Comparison of ENCODE assay signal across 20 cellular contexts in the genomic region with DNA sequence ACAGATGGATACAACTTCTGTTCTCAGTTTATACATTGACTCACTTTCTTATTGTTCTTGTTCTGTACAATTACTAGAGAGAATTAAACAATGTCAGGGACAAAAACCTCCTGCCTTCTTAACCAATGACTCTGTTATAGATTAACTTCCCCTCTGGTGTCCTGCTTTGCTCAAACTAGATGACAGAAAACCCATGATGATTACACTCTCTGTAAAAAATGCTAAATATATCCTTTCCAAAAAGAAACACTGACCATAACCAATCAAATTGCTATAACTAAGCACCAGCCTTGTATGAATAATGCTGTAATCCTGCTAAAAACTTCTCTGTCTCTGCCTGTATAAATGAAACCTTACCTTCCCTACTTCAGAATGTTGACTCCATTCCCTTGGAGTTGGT. TPM values are rescaled to one million over a fixed set of nuclear protein-coding genes. Genes with fewer than 3 reads are reported as not detected.
DNase-seq lines count a peak whose midpoint lies in the region; ATAC-seq, FAIRE-seq and TF ChIP-seq lines count a peak whose summit lies in the region.
"Had no signal": no experiment of that assay in that cellular context is flagged by ENCODE, and none has a peak within 500 bp of the region (broad histone marks: within the 10 kb centered on the region; RNA-seq: fewer than 3 reads in every experiment).

No MANE protein-coding gene starts in this region.

- no peaks in the 10 kb centered on the region for H3K9me3 Mint-ChIP-seq in Caco-2 (ENCODE audit: unreplicated experiment)

- CTCF ChIA-PET in Caco-2 (lab: Charles Lee), result no interaction called here

- H3K27ac ChIP-seq in pancreas, result no peak overlapping the region
- H3K27ac ChIP-seq: SK-N-MC had no signal

- intact Hi-C loops in pancreas (cut with DNase I) (no loop called here), Caco-2 (cut with micrococcal nuclease; ENCODE audit: unreplicated experiment) (no loop called here)

- FAIRE-seq in RCC 7860 (lab: Jason Lieb, UNC) (no peak), pancreas (lab: Jason Lieb, UNC) (peak; percentile 26)
- FAIRE-seq: A204.1, D721Med, HepG2 had no signal

- H3K36me3 ChIP-seq in pancreas (no peaks in the 10 kb centered on the region), Caco-2 (ENCODE audit: control insufficient read depth, insufficient read depth, low read length) (no peaks in the 10 kb centered on the region)
- H3K36me3 ChIP-seq: MG63 had no signal

- H3K4me1 Mint-ChIP-seq in Caco-2 (ENCODE audit: low read depth, unreplicated experiment), result no peaks in the 10 kb centered on the region
- H3K4me1 Mint-ChIP-seq: CD4-positive, CD25-positive, alpha-beta regulatory T cell had no signal

- no peaks in the 10 kb centered on the region for H3K27me3 Mint-ChIP-seq in Caco-2 (ENCODE audit: insufficient read depth, unreplicated experiment)
- H3K27me3 Mint-ChIP-seq: CD4-positive, CD25-positive, alpha-beta regulatory T cell had no signal

- DNase-seq in AG20443 (ENCODE audit: low spot score) (peak; percentile 21), RCC 7860 (ENCODE audit: low spot score) (peak; percentile 5), fibroblast of peridontal ligament (ENCODE audit: extremely low read depth) (peak; percentile 75), pancreas (no peak), omental fat pad (ENCODE audit: low spot score) (no peak), Caco-2 (no peak), NCI-H1694 treated with DMSO at 0.1 percent for 48 hours (lab: John Stamatoyannopoulos, UW) (no peak), A172 (ENCODE audit: low spot score) (no peak)
- DNase-seq: AML-193; CD4-positive, CD25-positive, alpha-beta regulatory T cell; DND-41; MG63; NCI-H1105; NCI-H187; NCI-H446; PC-3 had no signal

- TF ChIP-seq CTCF in pancreas (IDR thresholded peaks at IDR 0.05) (no peak), omental fat pad (IDR thresholded peaks at IDR 0.05) (no peak), Caco-2 (IDR thresholded peaks at IDR 0.05; ENCODE audit: insufficient read depth in 1 of 2, low read depth in 1 of 2, low read length in 1 of 2, severe bottlenecking in 1 of 2, unreplicated experiment in 1 of 2) (no peak)

- POLR2A ChIA-PET in Caco-2 (lab: Charles Lee), result no interaction called here

- no peaks in the 10 kb centered on the region for H3K36me3 Mint-ChIP-seq in Caco-2 (ENCODE audit: insufficient read depth, unreplicated experiment)
- H3K36me3 Mint-ChIP-seq: CD4-positive, CD25-positive, alpha-beta regulatory T cell had no signal

- H3K4me1 ChIP-seq in pancreas (no peaks in the 10 kb centered on the region), Caco-2 (no peaks in the 10 kb centered on the region)

- no peak overlapping the region for H3K27ac Mint-ChIP-seq in Caco-2 (ENCODE audit: unreplicated experiment)
- H3K27ac Mint-ChIP-seq: CD4-positive, CD25-positive, alpha-beta regulatory T cell had no signal

- H3K4me3 ChIP-seq in pancreas, result no peak overlapping the region
- H3K4me3 ChIP-seq in Caco-2 (ENCODE audit: low read depth, low read length), result no peak overlapping the region
- H3K4me3 ChIP-seq: MG63, SK-N-MC had no signal

- ATAC-seq in pancreas (no peak), omental fat pad (ENCODE audit: low FRiP score) (no peak)
- ATAC-seq: HepG2, PC-3 had no signal

- BruUV-seq in Caco-2 (replicated peaks; lab: Mats Ljungman, UMichigan), result no TSS peak

- H3K27me3 ChIP-seq in pancreas (peaks cover 0 to 22% (median 0%) of the 10 kb centered on the region in 4 donors), Caco-2 (replicated peaks; ENCODE audit: control insufficient read depth, insufficient read depth, low read length) (no peaks in the 10 kb centered on the region)
- H3K27me3 ChIP-seq: MG63 had no signal

- H3K9me3 ChIP-seq in pancreas, result no peaks in the 10 kb centered on the region
- H3K9me3 ChIP-seq in Caco-2, result no peaks in the 10 kb centered on the region
- H3K9me3 ChIP-seq: MG63 had no signal

- no peak overlapping the region for H3K4me3 Mint-ChIP-seq in Caco-2 (ENCODE audit: unreplicated experiment)
- H3K4me3 Mint-ChIP-seq: CD4-positive, CD25-positive, alpha-beta regulatory T cell had no signal

RNA-seq across cellular contexts. Expression of gene IL13RA2, which starts 29.8 kb away (rescaled TPM):
- total RNA-seq in pancreas (under 1 TPM in 1 of 6 donors, not detected in 5; 0.28 TPM), omental fat pad (1 to 10 TPM in 1 of 4 donors, under 1 TPM in 2, not detected in 1; 0.28 to 2.9 (median 0.56) TPM), Caco-2 (2022) (not detected in 2 replicates)
- under 1 TPM in 1 of 2 donors, not detected in 1; 0.09 TPM for polyA plus RNA-seq in pancreas
- total RNA-seq in A172 (2014; rRNA removed; shearing (Covaris generic)), result 65.4 and 92.5 TPM in 2 replicates
- total RNA-seq: CD4-positive, CD25-positive, alpha-beta regulatory T cell; HepG2 had no signal
- polyA plus RNA-seq: CD4-positive, CD25-positive, alpha-beta regulatory T cell; HepG2 had no signal

Comparison
In these comparisons a context has a peak if more than half of its experiments do, and no peak if none do; other contexts are left out.
1. DNase-seq: peak in AG20443 (single experiment), RCC 7860 (single experiment) and fibroblast of peridontal ligament (single experiment); none in pancreas (0 of 6), omental fat pad (single experiment), Caco-2 (0 of 2), NCI-H1694 treated with DMSO at 0.1 percent for 48 hours (single experiment) and A172 (single experiment).
2. RNA of gene IL13RA2, which starts 29.8 kb away (total RNA-seq): 65.4 to 92.5 TPM in A172; 0.28 to 2.9 TPM in omental fat pad, 0.28 TPM in pancreas and not detected in Caco-2; every median in the first group is over 10 times any median in the second.